ENCODE assay signal across 1 cellular context in the genomic region with DNA sequence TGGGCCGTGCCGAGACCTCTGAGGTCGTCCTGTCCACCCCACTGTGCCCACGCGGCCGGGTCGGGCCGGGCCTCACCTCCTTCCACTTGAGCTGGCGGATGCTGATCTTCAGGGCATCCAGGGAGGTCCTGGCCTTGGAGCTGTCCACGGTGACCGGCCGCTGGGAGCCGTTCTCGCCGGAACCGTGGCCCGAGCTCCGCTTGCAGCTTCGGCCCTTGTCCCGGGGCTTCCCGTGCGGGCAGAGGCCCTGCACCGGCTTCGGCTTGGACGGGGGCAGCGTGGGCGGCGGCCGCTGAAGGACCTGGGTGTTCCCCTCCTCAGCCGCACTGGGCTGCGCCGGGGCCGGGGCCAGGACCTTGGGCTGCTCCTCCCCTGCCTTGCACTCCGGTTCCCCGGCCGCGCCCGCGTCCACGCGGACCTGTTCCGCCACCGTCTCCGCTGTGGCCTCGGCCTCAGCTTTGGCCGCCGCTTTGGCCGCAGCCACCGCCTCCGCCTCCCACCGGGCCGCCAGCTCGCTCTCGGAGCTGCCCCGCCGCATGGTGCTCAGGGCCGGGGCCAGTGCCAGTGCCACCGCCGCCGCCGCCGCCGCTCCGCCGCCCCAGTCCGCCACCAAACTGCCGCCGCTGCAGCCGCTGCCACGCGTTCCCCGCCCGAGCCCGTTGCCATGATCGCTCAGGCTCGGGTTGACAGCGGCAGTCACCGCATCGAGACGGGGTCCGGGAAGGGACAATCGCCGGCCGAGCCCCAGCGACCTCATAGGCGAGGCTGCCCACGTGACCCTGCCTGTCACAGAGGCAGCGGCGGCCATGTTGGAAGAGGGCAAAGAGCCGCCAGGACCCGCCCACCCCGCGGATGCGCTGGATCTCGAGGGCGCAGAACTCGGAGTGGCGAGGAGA.
TF ChIP-seq lines count a peak whose summit lies in the region.

A gene with protein sequence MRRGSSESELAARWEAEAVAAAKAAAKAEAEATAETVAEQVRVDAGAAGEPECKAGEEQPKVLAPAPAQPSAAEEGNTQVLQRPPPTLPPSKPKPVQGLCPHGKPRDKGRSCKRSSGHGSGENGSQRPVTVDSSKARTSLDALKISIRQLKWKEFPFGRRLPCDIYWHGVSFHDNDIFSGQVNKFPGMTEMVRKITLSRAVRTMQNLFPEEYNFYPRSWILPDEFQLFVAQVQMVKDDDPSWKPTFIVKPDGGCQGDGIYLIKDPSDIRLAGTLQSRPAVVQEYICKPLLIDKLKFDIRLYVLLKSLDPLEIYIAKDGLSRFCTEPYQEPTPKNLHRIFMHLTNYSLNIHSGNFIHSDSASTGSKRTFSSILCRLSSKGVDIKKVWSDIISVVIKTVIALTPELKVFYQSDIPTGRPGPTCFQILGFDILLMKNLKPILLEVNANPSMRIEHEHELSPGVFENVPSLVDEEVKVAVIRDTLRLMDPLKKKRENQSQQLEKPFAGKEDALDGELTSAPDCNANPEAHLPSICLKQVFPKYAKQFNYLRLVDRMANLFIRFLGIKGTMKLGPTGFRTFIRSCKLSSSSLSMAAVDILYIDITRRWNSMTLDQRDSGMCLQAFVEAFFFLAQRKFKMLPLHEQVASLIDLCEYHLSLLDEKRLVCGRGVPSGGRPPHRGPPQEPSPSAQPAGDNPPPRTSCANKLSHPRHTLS (minus strand): TSS at position 698 of the 896 bp plus-strand sequence. CDS start 160 bp downstream, at position 538.

TF ChIP-seq in GM12878, 131 proteins besides CTCF, POLR2A, EP300 and RAD21 (continued from another document):
- TF ChIP-seq, protein P1, sequence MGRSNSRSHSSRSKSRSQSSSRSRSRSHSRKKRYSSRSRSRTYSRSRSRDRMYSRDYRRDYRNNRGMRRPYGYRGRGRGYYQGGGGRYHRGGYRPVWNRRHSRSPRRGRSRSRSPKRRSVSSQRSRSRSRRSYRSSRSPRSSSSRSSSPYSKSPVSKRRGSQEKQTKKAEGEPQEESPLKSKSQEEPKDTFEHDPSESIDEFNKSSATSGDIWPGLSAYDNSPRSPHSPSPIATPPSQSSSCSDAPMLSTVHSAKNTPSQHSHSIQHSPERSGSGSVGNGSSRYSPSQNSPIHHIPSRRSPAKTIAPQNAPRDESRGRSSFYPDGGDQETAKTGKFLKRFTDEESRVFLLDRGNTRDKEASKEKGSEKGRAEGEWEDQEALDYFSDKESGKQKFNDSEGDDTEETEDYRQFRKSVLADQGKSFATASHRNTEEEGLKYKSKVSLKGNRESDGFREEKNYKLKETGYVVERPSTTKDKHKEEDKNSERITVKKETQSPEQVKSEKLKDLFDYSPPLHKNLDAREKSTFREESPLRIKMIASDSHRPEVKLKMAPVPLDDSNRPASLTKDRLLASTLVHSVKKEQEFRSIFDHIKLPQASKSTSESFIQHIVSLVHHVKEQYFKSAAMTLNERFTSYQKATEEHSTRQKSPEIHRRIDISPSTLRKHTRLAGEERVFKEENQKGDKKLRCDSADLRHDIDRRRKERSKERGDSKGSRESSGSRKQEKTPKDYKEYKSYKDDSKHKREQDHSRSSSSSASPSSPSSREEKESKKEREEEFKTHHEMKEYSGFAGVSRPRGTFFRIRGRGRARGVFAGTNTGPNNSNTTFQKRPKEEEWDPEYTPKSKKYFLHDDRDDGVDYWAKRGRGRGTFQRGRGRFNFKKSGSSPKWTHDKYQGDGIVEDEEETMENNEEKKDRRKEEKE (IDR thresholded peaks at IDR 0.05), result no peak
- TF ChIP-seq SMARCA5 (IDR thresholded peaks at IDR 0.05) (peak; percentile 76; the same call in 1 of the 2 replicates), PAX8 (IDR thresholded peaks at IDR 0.05) (no peak), SUPT20H (IDR thresholded peaks at IDR 0.05; ENCODE audit: borderline replicate concordance, control insufficient read depth, low read depth, low read length) (no peak), WRNIP1 (IDR thresholded peaks at IDR 0.05; ENCODE audit: borderline replicate concordance, low read depth, low read length) (no peak), CREM (IDR thresholded peaks at IDR 0.05; ENCODE audit: low read depth) (peak; percentile 97), IRF5 (IDR thresholded peaks at IDR 0.05; ENCODE audit: borderline replicate concordance) (no peak), ZSCAN29 (IDR thresholded peaks at IDR 0.05) (peak; percentile 98), MXI1 (IDR thresholded peaks at IDR 0.05; ENCODE audit: low read depth, low read length) (peak; percentile 95)
- TF ChIP-seq, protein P2, sequence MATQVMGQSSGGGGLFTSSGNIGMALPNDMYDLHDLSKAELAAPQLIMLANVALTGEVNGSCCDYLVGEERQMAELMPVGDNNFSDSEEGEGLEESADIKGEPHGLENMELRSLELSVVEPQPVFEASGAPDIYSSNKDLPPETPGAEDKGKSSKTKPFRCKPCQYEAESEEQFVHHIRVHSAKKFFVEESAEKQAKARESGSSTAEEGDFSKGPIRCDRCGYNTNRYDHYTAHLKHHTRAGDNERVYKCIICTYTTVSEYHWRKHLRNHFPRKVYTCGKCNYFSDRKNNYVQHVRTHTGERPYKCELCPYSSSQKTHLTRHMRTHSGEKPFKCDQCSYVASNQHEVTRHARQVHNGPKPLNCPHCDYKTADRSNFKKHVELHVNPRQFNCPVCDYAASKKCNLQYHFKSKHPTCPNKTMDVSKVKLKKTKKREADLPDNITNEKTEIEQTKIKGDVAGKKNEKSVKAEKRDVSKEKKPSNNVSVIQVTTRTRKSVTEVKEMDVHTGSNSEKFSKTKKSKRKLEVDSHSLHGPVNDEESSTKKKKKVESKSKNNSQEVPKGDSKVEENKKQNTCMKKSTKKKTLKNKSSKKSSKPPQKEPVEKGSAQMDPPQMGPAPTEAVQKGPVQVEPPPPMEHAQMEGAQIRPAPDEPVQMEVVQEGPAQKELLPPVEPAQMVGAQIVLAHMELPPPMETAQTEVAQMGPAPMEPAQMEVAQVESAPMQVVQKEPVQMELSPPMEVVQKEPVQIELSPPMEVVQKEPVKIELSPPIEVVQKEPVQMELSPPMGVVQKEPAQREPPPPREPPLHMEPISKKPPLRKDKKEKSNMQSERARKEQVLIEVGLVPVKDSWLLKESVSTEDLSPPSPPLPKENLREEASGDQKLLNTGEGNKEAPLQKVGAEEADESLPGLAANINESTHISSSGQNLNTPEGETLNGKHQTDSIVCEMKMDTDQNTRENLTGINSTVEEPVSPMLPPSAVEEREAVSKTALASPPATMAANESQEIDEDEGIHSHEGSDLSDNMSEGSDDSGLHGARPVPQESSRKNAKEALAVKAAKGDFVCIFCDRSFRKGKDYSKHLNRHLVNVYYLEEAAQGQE (IDR thresholded peaks at IDR 0.05; ENCODE audit: low read depth, low read length), result peak; percentile 72; the same call in 1 of the 2 replicates
- TF ChIP-seq, protein P3, sequence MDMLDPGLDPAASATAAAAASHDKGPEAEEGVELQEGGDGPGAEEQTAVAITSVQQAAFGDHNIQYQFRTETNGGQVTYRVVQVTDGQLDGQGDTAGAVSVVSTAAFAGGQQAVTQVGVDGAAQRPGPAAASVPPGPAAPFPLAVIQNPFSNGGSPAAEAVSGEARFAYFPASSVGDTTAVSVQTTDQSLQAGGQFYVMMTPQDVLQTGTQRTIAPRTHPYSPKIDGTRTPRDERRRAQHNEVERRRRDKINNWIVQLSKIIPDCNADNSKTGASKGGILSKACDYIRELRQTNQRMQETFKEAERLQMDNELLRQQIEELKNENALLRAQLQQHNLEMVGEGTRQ (IDR thresholded peaks at IDR 0.05; ENCODE audit: borderline replicate concordance, low read depth, low read length), result peak; percentile 97
- TF ChIP-seq, protein P4, sequence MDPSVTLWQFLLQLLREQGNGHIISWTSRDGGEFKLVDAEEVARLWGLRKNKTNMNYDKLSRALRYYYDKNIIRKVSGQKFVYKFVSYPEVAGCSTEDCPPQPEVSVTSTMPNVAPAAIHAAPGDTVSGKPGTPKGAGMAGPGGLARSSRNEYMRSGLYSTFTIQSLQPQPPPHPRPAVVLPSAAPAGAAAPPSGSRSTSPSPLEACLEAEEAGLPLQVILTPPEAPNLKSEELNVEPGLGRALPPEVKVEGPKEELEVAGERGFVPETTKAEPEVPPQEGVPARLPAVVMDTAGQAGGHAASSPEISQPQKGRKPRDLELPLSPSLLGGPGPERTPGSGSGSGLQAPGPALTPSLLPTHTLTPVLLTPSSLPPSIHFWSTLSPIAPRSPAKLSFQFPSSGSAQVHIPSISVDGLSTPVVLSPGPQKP (IDR thresholded peaks at IDR 0.05; ENCODE audit: low read depth, low read length), result peak; percentile 25; the same call in 1 of the 2 replicates
